9 cellular contexts compared by ENCODE assay signal in the genomic region with DNA sequence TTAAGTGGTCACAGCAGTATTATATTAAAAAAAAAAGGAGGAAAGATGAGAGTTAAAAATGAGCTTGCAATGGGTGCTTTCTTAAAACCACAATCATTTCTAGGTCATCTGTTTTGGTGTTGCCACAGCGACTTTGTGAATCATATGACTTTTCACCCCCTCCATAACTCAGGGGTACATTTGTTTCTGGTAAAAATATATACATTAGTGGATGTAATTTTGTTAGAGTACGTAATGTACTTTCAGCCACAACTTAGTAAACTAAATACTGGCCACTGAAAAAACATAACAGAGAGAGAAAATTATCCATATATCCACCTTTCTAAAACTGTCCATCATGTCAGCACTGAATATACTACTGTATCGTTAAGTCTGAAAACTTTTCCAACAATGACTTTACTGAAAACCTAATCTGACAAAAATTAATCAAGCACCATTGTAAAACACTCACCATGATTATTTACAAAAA. TPM values are rescaled to one million over a fixed set of nuclear protein-coding genes. Genes with fewer than 3 reads are reported as not detected.
DNase-seq lines count a peak whose midpoint lies in the region; ATAC-seq lines count a peak whose summit lies in the region.
"Had no signal": no experiment of that assay in that cellular context is flagged by ENCODE, and none has a peak within 500 bp of the region (broad histone marks: within the 10 kb centered on the region; RNA-seq: fewer than 3 reads in every experiment).

No MANE protein-coding gene starts in this region.

- CTCF ChIA-PET in activated CD4-positive, alpha-beta T cell treated with anti-CD3 and anti-CD28 coated beads for 36 hours (lab: Charles Lee) = no interaction called here

- peak overlapping the region; percentile 39 for H3K4me3 Mint-ChIP-seq in activated CD4-positive, alpha-beta T cell treated with anti-CD3 and anti-CD28 coated beads for 36 hours
- H3K4me3 Mint-ChIP-seq in stimulated activated memory B cell treated with anti-CD40 and anti-IgM and Interleukin-4, amounts not matched to agents 10 μg/mL and 1 μg/mL and 100 μg/mL, for 72 hours = no peak overlapping the region

- peaks cover 72% of the 10 kb centered on the region for H3K4me1 Mint-ChIP-seq in activated CD4-positive, alpha-beta T cell treated with anti-CD3 and anti-CD28 coated beads for 36 hours
- H3K4me1 Mint-ChIP-seq in stimulated activated memory B cell treated with anti-CD40 and anti-IgM and Interleukin-4, amounts not matched to agents 10 μg/mL and 1 μg/mL and 100 μg/mL, for 72 hours = peaks cover 56% of the 10 kb centered on the region

- no peak for DNase-seq in activated CD4-positive, alpha-beta T cell treated with anti-CD3 and anti-CD28 coated beads for 36 hours
- DNase-seq in activated CD4-positive, alpha-beta T cell treated with anti-CD3 and anti-CD28 coated beads, Interleukin-2, amount 50 U/mL, for 4 hours = no peak
- peak; percentile 58 for DNase-seq in OCI-M1 (lab: John Stamatoyannopoulos, UW)
- DNase-seq in effector memory CD4-positive, alpha-beta T cell = peak in 2 of 3 donors; percentile 8 to 34
- no peak for DNase-seq in cerebellum (ENCODE audit: low spot score)
- no peak for DNase-seq in NCI-H526 (lab: John Stamatoyannopoulos, UW)
- DNase-seq in activated CD4-positive, alpha-beta T cell treated with anti-CD3 and anti-CD28 coated beads for 48 hours = no peak

- no peak overlapping the region for H3K27ac Mint-ChIP-seq in activated CD4-positive, alpha-beta T cell treated with anti-CD3 and anti-CD28 coated beads for 36 hours
- H3K27ac Mint-ChIP-seq in stimulated activated memory B cell treated with anti-CD40 and anti-IgM and Interleukin-4, amounts not matched to agents 10 μg/mL and 1 μg/mL and 100 μg/mL, for 72 hours = peak overlapping the region; percentile 17

- peaks cover 30% of the 10 kb centered on the region for H3K4me1 ChIP-seq in effector memory CD4-positive, alpha-beta T cell (ENCODE audit: control insufficient read depth, insufficient read depth, low read length, poor library complexity, severe bottlenecking)

- H3K4me3 ChIP-seq in effector memory CD4-positive, alpha-beta T cell (ENCODE audit: insufficient read depth, low read depth, low read length, poor library complexity, severe bottlenecking) = no peak overlapping the region

- no peak for ATAC-seq in activated CD4-positive, alpha-beta T cell treated with anti-CD3 and anti-CD28 coated beads for 36 hours
- ATAC-seq in stimulated activated memory B cell treated with anti-CD40 and anti-IgM and Interleukin-4, amounts not matched to agents 10 μg/mL and 1 μg/mL and 100 μg/mL, for 72 hours = no peak

- no peaks in the 10 kb centered on the region for H3K9me3 Mint-ChIP-seq in activated CD4-positive, alpha-beta T cell treated with anti-CD3 and anti-CD28 coated beads for 36 hours (ENCODE audit: low read depth)
- H3K9me3 Mint-ChIP-seq in stimulated activated memory B cell treated with anti-CD40 and anti-IgM and Interleukin-4, amounts not matched to agents 10 μg/mL and 1 μg/mL and 100 μg/mL, for 72 hours = peaks cover 3% of the 10 kb centered on the region

- no peaks in the 10 kb centered on the region for H3K36me3 ChIP-seq in effector memory CD4-positive, alpha-beta T cell (ENCODE audit: control insufficient read depth, insufficient read depth, low read length)

- no peaks in the 10 kb centered on the region for H3K27me3 Mint-ChIP-seq in activated CD4-positive, alpha-beta T cell treated with anti-CD3 and anti-CD28 coated beads for 36 hours
- no peaks in the 10 kb centered on the region for H3K27me3 Mint-ChIP-seq in stimulated activated memory B cell treated with anti-CD40 and anti-IgM and Interleukin-4, amounts not matched to agents 10 μg/mL and 1 μg/mL and 100 μg/mL, for 72 hours

- intact Hi-C loops in activated CD4-positive, alpha-beta T cell treated with anti-CD3 and anti-CD28 coated beads for 36 hours (cut with DNase I, micrococcal nuclease) = no loop called here

- H3K27me3 ChIP-seq in effector memory CD4-positive, alpha-beta T cell (replicated peaks; ENCODE audit: control insufficient read depth, insufficient read depth, low read length, poor library complexity, severe bottlenecking) = no peaks in the 10 kb centered on the region

- peak overlapping the region; percentile 79 for H3K27ac ChIP-seq in effector memory CD4-positive, alpha-beta T cell (ENCODE audit: insufficient read depth, low read length, poor library complexity, severe bottlenecking)
- H3K27ac ChIP-seq: C4-2B had no signal

- H3K9me3 ChIP-seq in effector memory CD4-positive, alpha-beta T cell (ENCODE audit: control insufficient read depth, low read length) = no peaks in the 10 kb centered on the region

- POLR2A ChIA-PET in activated CD4-positive, alpha-beta T cell treated with anti-CD3 and anti-CD28 coated beads for 36 hours (lab: Charles Lee) = no interaction called here

- peaks cover 28% of the 10 kb centered on the region for H3K36me3 Mint-ChIP-seq in activated CD4-positive, alpha-beta T cell treated with anti-CD3 and anti-CD28 coated beads for 36 hours (ENCODE audit: low read depth)
- peaks cover 28% of the 10 kb centered on the region for H3K36me3 Mint-ChIP-seq in stimulated activated memory B cell treated with anti-CD40 and anti-IgM and Interleukin-4, amounts not matched to agents 10 μg/mL and 1 μg/mL and 100 μg/mL, for 72 hours

RNA-seq across cellular contexts. Expression of a gene that starts 3.4 kb away (rescaled TPM):
- total RNA-seq in activated CD4-positive, alpha-beta T cell treated with anti-CD3 and anti-CD28 coated beads for 36 hours = 10 to 100 TPM; 27.3 to 28.4 TPM
- total RNA-seq in cerebellum = 117 TPM

Comparison
In these comparisons a context has a peak if more than half of its experiments do, and no peak if none do; other contexts are left out.
1. DNase-seq: peak in OCI-M1 (single experiment) and effector memory CD4-positive, alpha-beta T cell (2 of 3); none in activated CD4-positive, alpha-beta T cell treated with anti-CD3 and anti-CD28 coated beads for 36 hours (single experiment), activated CD4-positive, alpha-beta T cell treated with anti-CD3 and anti-CD28 coated beads, Interleukin-2, amount 50 U/mL, for 4 hours (0 of 2), cerebellum (single experiment), NCI-H526 (0 of 2) and activated CD4-positive, alpha-beta T cell treated with anti-CD3 and anti-CD28 coated beads for 48 hours (single experiment).